In the genomic region with DNA sequence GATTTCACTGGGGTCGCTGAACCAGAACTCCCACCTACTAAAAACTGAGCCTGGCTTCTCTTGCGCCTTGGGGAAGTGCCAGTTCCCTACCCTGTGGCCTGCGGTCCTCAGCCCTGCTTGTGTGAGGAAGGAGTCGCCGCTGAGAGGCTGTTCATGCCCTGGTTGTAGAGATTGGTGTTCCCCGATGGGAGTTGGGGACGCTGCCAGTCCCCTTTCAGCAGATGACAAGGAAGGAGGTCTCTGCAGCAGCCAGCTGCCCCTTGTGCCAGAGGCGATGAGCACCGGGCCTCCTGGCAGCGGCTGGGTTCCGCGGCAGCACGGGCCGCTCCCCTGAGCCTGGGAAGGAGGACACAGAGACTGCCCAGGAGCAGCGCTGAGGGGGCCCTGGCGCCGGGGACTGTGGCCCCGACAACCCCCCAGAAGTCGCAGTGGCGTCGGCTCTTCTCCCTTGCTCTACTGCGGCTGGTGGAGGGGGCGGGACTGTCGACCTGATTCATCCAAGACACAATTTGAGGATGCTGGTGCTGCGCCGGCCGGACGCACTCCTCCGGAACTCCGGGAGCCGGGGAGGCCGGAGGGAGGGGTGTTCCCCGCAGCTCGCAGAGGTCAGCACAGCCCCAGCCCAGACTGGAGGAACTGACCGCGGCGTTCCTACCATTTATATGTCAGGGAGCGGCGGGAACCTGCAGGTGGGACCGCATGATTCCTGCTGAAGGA, we compare ENCODE assay signal across 8 cellular contexts. TPM values are rescaled to one million over a fixed set of nuclear protein-coding genes. Genes with fewer than 3 reads are reported as not detected.
DNase-seq lines count a peak whose midpoint lies in the region; ATAC-seq and TF ChIP-seq lines count a peak whose summit lies in the region.

No MANE protein-coding gene starts in this region.

- H3K9me3 Mint-ChIP-seq in MCF 10A (ENCODE audit: unreplicated experiment) (no peaks in the 10 kb centered on the region), T-cell (no peaks in the 10 kb centered on the region), endothelial cell (ENCODE audit: unreplicated experiment) (no peaks in the 10 kb centered on the region)
- no peaks in the 10 kb centered on the region for H3K9me3 Mint-ChIP-seq in naive thymus-derived CD8-positive, alpha-beta T cell

- intact Hi-C loops in breast epithelium (cut with DNase I; ENCODE audit: low total_unique reads), result loop anchor here (5.0 kb wide), 1 partner anchor 242 kb away; a partner anchor contains a TSS
- intact Hi-C loops in MCF 10A (cut with micrococcal nuclease), result no loop called here

- H3K4me1 ChIP-seq in breast epithelium, result peaks cover 0 to 6% of the 10 kb centered on the region in 2 donors

- no peak for DNase-seq in breast epithelium (ENCODE audit: low spot score in 2 of 2)
- DNase-seq in MCF 10A (ENCODE audit: unreplicated experiment), result no peak
- DNase-seq in T-cell, result peak in 5 of 34 experiments; percentile 1 to 30 (median 19)
- peak; percentile 48 for DNase-seq in endothelial cell (ENCODE audit: low spot score)
- DNase-seq in naive thymus-derived CD8-positive, alpha-beta T cell, result peak in 3 of 10 donors; percentile 12 to 22 (median 15)
- DNase-seq in WERI-Rb-1, result no peak
- no peak for DNase-seq in HEK293T (ENCODE audit: extremely low spot score)

- TF ChIP-seq CTCF in breast epithelium (IDR thresholded peaks at IDR 0.05), result no peak
- TF ChIP-seq CTCF in MCF 10A (IDR thresholded peaks at IDR 0.05; ENCODE audit: unreplicated experiment), result no peak
- no peak for TF ChIP-seq CTCF in endothelial cell (IDR thresholded peaks at IDR 0.05; ENCODE audit: unreplicated experiment)
- no peak for TF ChIP-seq CTCF in WERI-Rb-1 (IDR thresholded peaks at IDR 0.05; ENCODE audit: low read depth, low read length)

- H3K4me3 Mint-ChIP-seq in MCF 10A (ENCODE audit: unreplicated experiment), result no peak overlapping the region
- H3K4me3 Mint-ChIP-seq in T-cell, result peak overlapping the region; percentile 75 to 80 (median 76)
- peak overlapping the region; percentile 23 for H3K4me3 Mint-ChIP-seq in endothelial cell (ENCODE audit: unreplicated experiment)
- peak overlapping the region; percentile 65 to 86 (median 80) for H3K4me3 Mint-ChIP-seq in naive thymus-derived CD8-positive, alpha-beta T cell

- TF ChIP-seq POLR2A in breast epithelium (IDR thresholded peaks at IDR 0.05), result no peak

- H3K36me3 Mint-ChIP-seq in MCF 10A (ENCODE audit: insufficient read depth, unreplicated experiment), result no peaks in the 10 kb centered on the region
- no peaks in the 10 kb centered on the region for H3K36me3 Mint-ChIP-seq in T-cell
- H3K36me3 Mint-ChIP-seq in endothelial cell (ENCODE audit: low read depth, unreplicated experiment), result no peaks in the 10 kb centered on the region
- H3K36me3 Mint-ChIP-seq in naive thymus-derived CD8-positive, alpha-beta T cell, result no peaks in the 10 kb centered on the region

- peak overlapping the region; percentile 41 to 80 for H3K27ac ChIP-seq in breast epithelium
- H3K27ac ChIP-seq in WERI-Rb-1, result no peak overlapping the region

- H3K27ac Mint-ChIP-seq in MCF 10A (ENCODE audit: low read depth, unreplicated experiment), result no peak overlapping the region
- H3K27ac Mint-ChIP-seq in T-cell, result peak overlapping the region in 1 of 2 donors; percentile 31
- H3K27ac Mint-ChIP-seq in endothelial cell (ENCODE audit: unreplicated experiment), result peak overlapping the region; percentile 77
- H3K27ac Mint-ChIP-seq in naive thymus-derived CD8-positive, alpha-beta T cell, result peak overlapping the region in 9 of 10 donors; percentile 16 to 91 (median 84)

- H3K27me3 Mint-ChIP-seq in MCF 10A (ENCODE audit: insufficient read depth, unreplicated experiment) (no peaks in the 10 kb centered on the region), T-cell (no peaks in the 10 kb centered on the region), endothelial cell (ENCODE audit: unreplicated experiment) (no peaks in the 10 kb centered on the region)
- no peaks in the 10 kb centered on the region for H3K27me3 Mint-ChIP-seq in naive thymus-derived CD8-positive, alpha-beta T cell

- CTCF ChIA-PET in MCF 10A (lab: Yijun Ruan, JAX) (interaction anchor here (1.4 kb wide), 1 partner anchor 254 kb away, joined by 3 read pairs; no protein-coding TSS in a partner anchor), T-cell (lab: Charles Lee) (interaction anchor here (2.7 to 4.5 kb wide), 2 partner anchors 8 kb away, joined by 13 to 42 read pairs; no protein-coding TSS in a partner anchor), HEK293T (lab: Yijun Ruan, JAX) (interaction anchor here (2.2 kb wide), 1 partner anchor 8 kb away, joined by 11 read pairs; no protein-coding TSS in a partner anchor)

- peak overlapping the region; percentile 33 to 63 (median 37) for H3K4me3 ChIP-seq in breast epithelium
- no peak overlapping the region for H3K4me3 ChIP-seq in WERI-Rb-1 (ENCODE audit: low read depth, low read length)

- BruUV-seq in MCF 10A (replicated peaks; lab: Mats Ljungman, UMichigan), result no TSS peak

- peak in 3 of 4 experiments; percentile 21 to 25 (median 25) for ATAC-seq in T-cell (replicated peaks in 1 of 4)
- peak; percentile 9 to 38 for ATAC-seq in naive thymus-derived CD8-positive, alpha-beta T cell
- no peak for ATAC-seq in HG03196 (IDR thresholded peaks at IDR 0.05; ENCODE audit: unreplicated experiment)

- POLR2A ChIA-PET in MCF 10A (lab: Yijun Ruan, JAX), result interaction anchor here (0.6 kb wide), 1 partner anchor 15 kb away, joined by 3 read pairs; no protein-coding TSS in a partner anchor
- POLR2A ChIA-PET in T-cell (lab: Charles Lee), result no interaction called here
- POLR2A ChIA-PET in naive thymus-derived CD8-positive, alpha-beta T cell (lab: Charles Lee), result interaction anchor here (1.2 to 1.7 kb wide), 4 partner anchors 19 to 105 kb away, joined by 3 to 8 read pairs (median 4); a partner anchor contains a TSS
- POLR2A ChIA-PET in HEK293T (lab: Yijun Ruan, JAX), result no interaction called here

- H3K27me3 ChIP-seq in breast epithelium, result no peaks in the 10 kb centered on the region
- no peaks in the 10 kb centered on the region for H3K27me3 ChIP-seq in WERI-Rb-1 (ENCODE audit: insufficient read depth, low read depth, severe bottlenecking)

- H3K9me3 ChIP-seq in breast epithelium, result no peaks in the 10 kb centered on the region
- no peaks in the 10 kb centered on the region for H3K9me3 ChIP-seq in WERI-Rb-1 (ENCODE audit: severe bottlenecking)

- no peaks in the 10 kb centered on the region for H3K4me1 Mint-ChIP-seq in MCF 10A (ENCODE audit: insufficient read depth, unreplicated experiment)
- H3K4me1 Mint-ChIP-seq in T-cell, result peaks cover 40 to 49% (median 48%) of the 10 kb centered on the region in 3 donors
- peaks cover 27% of the 10 kb centered on the region for H3K4me1 Mint-ChIP-seq in endothelial cell (ENCODE audit: unreplicated experiment)
- H3K4me1 Mint-ChIP-seq in naive thymus-derived CD8-positive, alpha-beta T cell, result peaks cover 30 to 50% (median 47%) of the 10 kb centered on the region in 4 donors

- H3K36me3 ChIP-seq in breast epithelium (no peaks in the 10 kb centered on the region), WERI-Rb-1 (no peaks in the 10 kb centered on the region)

TF ChIP-seq in HEK293T, 16 proteins besides CTCF, POLR2A, EP300 and RAD21:
- TF ChIP-seq ARNT (IDR thresholded peaks at IDR 0.05) (no peak), FOXM1 (IDR thresholded peaks at IDR 0.05; ENCODE audit: borderline replicate concordance) (no peak), ZNF384 (IDR thresholded peaks at IDR 0.05) (no peak)

RNA-seq across cellular contexts. Expression of a gene that starts 12.0 kb away (rescaled TPM):
- total RNA-seq in breast epithelium, result 10 to 100 TPM in 2 of 3 donors, 1 to 10 TPM in 1; 9.5 to 13.8 (median 13.2) TPM
- total RNA-seq in MCF 10A (2022), result not detected in 2 replicates
- total RNA-seq in T-cell, result under 1 TPM in 1 of 5 donors, not detected in 4; 0.30 TPM
- 0.13 TPM for total RNA-seq in endothelial cell (ENCODE audit: unreplicated experiment)
- under 1 TPM in 1 of 2 experiments, not detected in 1; 0.62 TPM for total RNA-seq in naive thymus-derived CD8-positive, alpha-beta T cell
- polyA plus RNA-seq in naive thymus-derived CD8-positive, alpha-beta T cell, result not detected

RNA-seq across cellular contexts. Expression of a gene that starts 12.0 kb away (rescaled TPM):
- 10 to 100 TPM in 1 of 3 donors, 1 to 10 TPM in 2; 5.9 to 14.6 (median 10.0) TPM for total RNA-seq in breast epithelium
- total RNA-seq in MCF 10A (2022), result not detected in 2 replicates
- not detected for total RNA-seq in T-cell
- total RNA-seq in endothelial cell (ENCODE audit: unreplicated experiment), result 1.1 TPM
- not detected for total RNA-seq in naive thymus-derived CD8-positive, alpha-beta T cell
- not detected for polyA plus RNA-seq in naive thymus-derived CD8-positive, alpha-beta T cell

RNA-seq across cellular contexts. Expression of a gene that starts 41.7 kb away (rescaled TPM):
- 10 to 100 TPM; 22.3 to 51.2 (median 23.0) TPM for total RNA-seq in breast epithelium
- 0.77 and 1.6 TPM in 2 replicates for total RNA-seq in MCF 10A (2022)
- total RNA-seq in T-cell, result 10 to 100 TPM; 42.9 to 55.1 (median 46.1) TPM
- 0.95 TPM for total RNA-seq in endothelial cell (ENCODE audit: unreplicated experiment)
- 10 to 100 TPM; 58.1 to 59.7 TPM for total RNA-seq in naive thymus-derived CD8-positive, alpha-beta T cell
- polyA plus RNA-seq in naive thymus-derived CD8-positive, alpha-beta T cell, result 100 to 1,000 TPM; 159 to 250 (median 243) TPM

Comparison
In these comparisons a context has a peak if more than half of its experiments do, and no peak if none do; other contexts are left out.
1. POLR2A ChIA-PET loops: an anchor here in MCF 10A (0.6 kb wide) and naive thymus-derived CD8-positive, alpha-beta T cell (1.2 to 1.7 kb wide); none called in T-cell and HEK293T.